ENCODE assay signal across 8 cellular contexts in genomic region chr9:72816666-72817065, GRCh38.
"Had no signal": no experiment of that assay in that cellular context is flagged by ENCODE, and none has a peak within 500 bp of the region (broad histone marks: within the 10 kb centered on the region; RNA-seq: fewer than 3 reads in every experiment).

No MANE protein-coding gene starts in this region.

- ATAC-seq: HCT116, K562 had no signal

- H3K9me3 ChIP-seq: HAP-1 had no signal

- H3K9ac ChIP-seq: GM23248 had no signal

- H3K36me3 ChIP-seq: HAP-1 had no signal

- DNase-seq: GM23248, GOT3, H7, IMR-90 had no signal

- H3K4me3 ChIP-seq: GM23248, HAP-1, K562 had no signal

- H2AFZ ChIP-seq: GM23248 had no signal

- H3K27ac ChIP-seq: GM23248 had no signal

- FAIRE-seq: HTR-8/SVneo, K562 had no signal
